In the genomic region with DNA sequence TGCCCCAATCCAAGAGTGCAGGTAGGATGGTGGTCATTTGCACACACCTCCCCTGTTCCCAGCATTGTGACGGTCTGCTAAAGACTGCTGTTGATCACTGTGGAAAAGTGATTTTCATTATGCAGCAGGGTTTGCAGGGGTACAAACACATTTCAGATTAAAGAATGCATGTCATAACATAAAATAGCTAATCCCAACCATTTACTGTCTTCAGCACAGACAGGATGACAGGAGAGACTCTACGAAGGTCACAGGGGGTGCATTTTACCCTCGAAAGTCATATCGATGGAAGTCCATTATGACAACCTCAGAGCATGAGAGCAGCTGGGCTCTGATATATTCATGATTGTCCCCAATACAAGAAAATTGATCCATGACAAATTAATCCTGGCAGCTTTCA, we compare ENCODE assay signal across 3 cellular contexts.
"Had no signal": no experiment of that assay in that cellular context is flagged by ENCODE, and none has a peak within 500 bp of the region (broad histone marks: within the 10 kb centered on the region; RNA-seq: fewer than 3 reads in every experiment).

No MANE protein-coding gene starts in this region.

- H3K4me3 ChIP-seq: GM12878 had no signal

- DNase-seq: GDM1, GF-D8 had no signal
